16 cellular contexts compared by ENCODE assay signal in the genomic region with DNA sequence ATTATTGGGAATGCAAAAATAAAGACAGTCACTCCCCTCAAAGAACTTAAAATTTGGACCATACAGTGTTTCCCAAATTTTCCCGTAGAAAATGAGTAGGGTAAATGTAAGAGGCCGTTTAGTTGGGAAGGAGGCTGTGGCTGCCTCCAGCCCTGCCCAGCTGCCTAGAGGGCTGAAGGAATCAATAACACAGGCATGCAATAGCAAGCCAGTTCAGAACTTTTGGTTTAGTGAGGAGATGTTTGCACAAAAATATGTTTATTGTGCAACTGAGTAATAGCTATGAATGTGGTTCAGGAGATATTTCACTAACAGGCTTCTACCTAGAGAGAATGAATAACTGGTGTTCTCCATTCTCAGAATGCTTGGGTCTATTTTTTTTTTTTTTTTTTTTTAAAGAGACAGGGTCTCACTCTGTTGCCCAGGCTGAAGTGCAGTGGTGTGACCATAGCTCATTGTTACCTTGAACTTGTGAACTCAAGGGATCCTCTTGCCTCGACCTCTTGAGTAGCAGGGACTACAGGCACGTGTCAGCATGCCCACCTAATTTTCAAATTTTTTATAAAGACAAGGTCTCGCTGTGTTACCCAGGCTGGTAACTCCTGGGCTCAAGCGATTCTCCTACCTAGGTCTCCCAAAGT. TPM values are rescaled to one million over a fixed set of nuclear protein-coding genes. Genes with fewer than 3 reads are reported as not detected.
DNase-seq lines count a peak whose midpoint lies in the region; ATAC-seq and TF ChIP-seq lines count a peak whose summit lies in the region.
"Had no signal": no experiment of that assay in that cellular context is flagged by ENCODE, and none has a peak within 500 bp of the region (broad histone marks: within the 10 kb centered on the region; RNA-seq: fewer than 3 reads in every experiment).

No MANE protein-coding gene starts in this region.

- H3F3A ChIP-seq in PC-3 (ENCODE audit: low read length, unreplicated experiment) (peaks cover 4% of the 10 kb centered on the region), smooth muscle cell (ENCODE audit: low read depth) (peaks cover 11% of the 10 kb centered on the region)

- peaks cover 12% of the 10 kb centered on the region; the same call in 1 of the 2 replicates for H4K20me1 ChIP-seq in PC-3 (ENCODE audit: low read length)
- H4K20me1 ChIP-seq in smooth muscle cell (ENCODE audit: low read depth) = peaks cover 78% of the 10 kb centered on the region

- H3K27ac ChIP-seq in cardiac muscle cell (peak overlapping the region; percentile 84), right atrium auricular region (no peak overlapping the region), PC-3 (ENCODE audit: low read length) (no peak overlapping the region), smooth muscle cell (ENCODE audit: low read depth) (peak overlapping the region; percentile 3), colonic mucosa (no peak overlapping the region)
- H3K27ac ChIP-seq: lower lobe of right lung, PC-9, thyroid gland had no signal

- H2AFZ ChIP-seq in PC-3 (ENCODE audit: low read length) (no peak overlapping the region), smooth muscle cell (ENCODE audit: low read depth) (no peak overlapping the region)
- H2AFZ ChIP-seq: PC-9 had no signal

- no peaks in the 10 kb centered on the region for H3K9me3 ChIP-seq in cardiac muscle cell (ENCODE audit: low read depth)
- H3K9me3 ChIP-seq in right atrium auricular region = no peaks in the 10 kb centered on the region
- no peaks in the 10 kb centered on the region for H3K9me3 ChIP-seq in PC-3 (ENCODE audit: low read length)
- H3K9me3 ChIP-seq in smooth muscle cell (replicated peaks; ENCODE audit: low read depth) = no peaks in the 10 kb centered on the region
- H3K9me3 ChIP-seq in colonic mucosa = no peaks in the 10 kb centered on the region
- H3K9me3 ChIP-seq: lower lobe of right lung, thyroid gland had no signal

- H3K79me2 ChIP-seq in PC-3 (ENCODE audit: low read length) (peaks cover 17% of the 10 kb centered on the region), smooth muscle cell (ENCODE audit: low read depth) (peaks cover 76% of the 10 kb centered on the region)

- BruUV-seq in PC-3 (replicated peaks; lab: Mats Ljungman, UMichigan) = no TSS peak

- H3K9ac ChIP-seq in PC-3 (ENCODE audit: low read length) (no peak overlapping the region), smooth muscle cell (ENCODE audit: low read depth) (no peak overlapping the region), colonic mucosa (ENCODE audit: low read depth in 2 of 2, low read length in 2 of 2) (no peak overlapping the region)

- TF ChIP-seq CTCF in cardiac muscle cell (IDR thresholded peaks at IDR 0.05; ENCODE audit: low read depth, low read length) (no peak), right atrium auricular region (IDR thresholded peaks at IDR 0.05) (no peak), PC-3 (conservative IDR thresholded peaks at IDR 0.05; ENCODE audit: low read depth, low read length) (no peak), smooth muscle cell (IDR thresholded peaks at IDR 0.05; ENCODE audit: borderline replicate concordance, insufficient read depth, poor library complexity, severe bottlenecking) (no peak), colonic mucosa (IDR thresholded peaks at IDR 0.05) (no peak)

- no peaks in the 10 kb centered on the region for H3K27me3 ChIP-seq in cardiac muscle cell
- no peaks in the 10 kb centered on the region for H3K27me3 ChIP-seq in right atrium auricular region
- H3K27me3 ChIP-seq in PC-3 (ENCODE audit: low read length) = no peaks in the 10 kb centered on the region
- H3K27me3 ChIP-seq in smooth muscle cell (ENCODE audit: low read depth) = no peaks in the 10 kb centered on the region
- H3K27me3 ChIP-seq in colonic mucosa = no peaks in the 10 kb centered on the region
- H3K27me3 ChIP-seq: thyroid gland had no signal

- 0 out of 2 replicates have a peak, but pooled peaks have one; percentile 11 for ATAC-seq in PC-3
- ATAC-seq: lower lobe of right lung, SK-N-SH treated with all-trans-retinoic acid at 6 μM for 48 hours had no signal

- H3K36me3 ChIP-seq in cardiac muscle cell = peaks cover 16% of the 10 kb centered on the region
- peaks cover 18% of the 10 kb centered on the region for H3K36me3 ChIP-seq in right atrium auricular region
- peaks cover 16% of the 10 kb centered on the region; the same call in 1 of the 2 replicates for H3K36me3 ChIP-seq in PC-3 (ENCODE audit: low read depth, low read length)
- peaks cover 21% of the 10 kb centered on the region for H3K36me3 ChIP-seq in smooth muscle cell (ENCODE audit: low read depth)
- peaks cover 6% of the 10 kb centered on the region for H3K36me3 ChIP-seq in colonic mucosa

- DNase-seq in cardiac muscle cell (ENCODE audit: low read depth in 1 of 2, low spot score in 1 of 2) = peak in 1 of 2 donors; percentile 23
- DNase-seq in right atrium auricular region (ENCODE audit: low spot score) = no peak
- peak; percentile 14 for DNase-seq in PC-3
- DNase-seq in fibroblast of peridontal ligament (ENCODE audit: extremely low read depth) = peak; percentile 83
- DNase-seq in smooth muscle cell (lab: John Stamatoyannopoulos, UW; ENCODE audit: unreplicated experiment) = no peak
- DNase-seq in stimulated activated CD4-positive, alpha-beta T cell treated with anti-CD3 and anti-CD28 coated beads, Interleukin-4, amount 100 ng/mL, for 4 hours = no peak
- DNase-seq in midbrain (lab: John Stamatoyannopoulos, UW) = no peak
- no peak for DNase-seq in colonic mucosa
- DNase-seq: activated CD4-positive, alpha-beta memory T cell treated with anti-CD3 and anti-CD28 coated beads for 36 hours; lower lobe of right lung; NCI-H1930; NCI-H524 treated with DMSO at 0.1 percent for 48 hours; PC-9; stimulated activated CD4-positive, alpha-beta T cell treated with anti-CD3 and anti-CD28 coated beads, Interleukin-1b, Interleukin-23, amount 100 ng/mL, for 48 hours; thyroid gland had no signal

- H3K4me1 ChIP-seq in cardiac muscle cell (ENCODE audit: low read depth) (peaks cover 26% of the 10 kb centered on the region), right atrium auricular region (peaks cover 0 to 35% of the 10 kb centered on the region in 2 donors), PC-3 (ENCODE audit: insufficient read depth, low read length) (peaks cover 50% of the 10 kb centered on the region), smooth muscle cell (ENCODE audit: low read depth) (no peaks in the 10 kb centered on the region), colonic mucosa (peaks cover 5% of the 10 kb centered on the region)

- intact Hi-C loops in PC-3 (cut with micrococcal nuclease) (loop anchor here (10.0 kb wide), 1 partner anchor 250 kb away; no protein-coding TSS in a partner anchor), colonic mucosa (cut with DNase I) (no loop called here)

- H3K4me2 ChIP-seq in PC-3 (ENCODE audit: low read length) = no peak overlapping the region
- no peak overlapping the region for H3K4me2 ChIP-seq in smooth muscle cell
- H3K4me2 ChIP-seq: PC-9 had no signal

- H3K9me2 ChIP-seq in PC-3 (replicated peaks; ENCODE audit: low read length) = no peaks in the 10 kb centered on the region

- 89% methylated on average over 6 of the region's 6 CpGs for WGBS in smooth muscle cell (ENCODE audit: low lambda C conversion rate)

- CTCF ChIA-PET in PC-3 (lab: Charles Lee) = no interaction called here

- no peak overlapping the region for H3K4me3 ChIP-seq in cardiac muscle cell
- no peak overlapping the region for H3K4me3 ChIP-seq in right atrium auricular region
- H3K4me3 ChIP-seq in PC-3 (ENCODE audit: low read length) = no peak overlapping the region
- no peak overlapping the region for H3K4me3 ChIP-seq in smooth muscle cell
- H3K4me3 ChIP-seq in colonic mucosa = no peak overlapping the region
- H3K4me3 ChIP-seq: lower lobe of right lung, PC-9, thyroid gland had no signal

- POLR2A ChIA-PET in PC-3 (lab: Charles Lee; ENCODE audit: unreplicated experiment) = no interaction called here

RNA-seq across cellular contexts. Expression of a gene that starts 23.6 kb away (rescaled TPM):
- total RNA-seq in cardiac muscle cell (183 and 199 TPM in 2 replicates), right atrium auricular region (100 to 1,000 TPM; 204 to 209 TPM), PC-3 (2014; rRNA removed) (48.4 and 55.8 TPM in 2 replicates), smooth muscle cell (211 and 238 TPM in 2 replicates), colonic mucosa (100 to 1,000 TPM; 314 to 570 TPM)
- polyA plus RNA-seq in cardiac muscle cell (327 and 344 TPM in 2 replicates), smooth muscle cell (156 and 171 TPM in 2 replicates)

Comparison
In these comparisons a context has a peak if more than half of its experiments do, and no peak if none do; other contexts are left out.
1. H3K27ac ChIP-seq: peak in cardiac muscle cell (single experiment) and smooth muscle cell (single experiment); none in right atrium auricular region (0 of 2), PC-3 (single experiment) and colonic mucosa (single experiment).
2. DNase-seq: peak in PC-3 (single experiment) and fibroblast of peridontal ligament (single experiment); none in right atrium auricular region (single experiment), smooth muscle cell (single experiment), stimulated activated CD4-positive, alpha-beta T cell treated with anti-CD3 and anti-CD28 coated beads, Interleukin-4, amount 100 ng/mL, for 4 hours (0 of 2), midbrain (single experiment) and colonic mucosa (single experiment).